Comparison of ENCODE assay signal across 1 cellular context in the genomic region with DNA sequence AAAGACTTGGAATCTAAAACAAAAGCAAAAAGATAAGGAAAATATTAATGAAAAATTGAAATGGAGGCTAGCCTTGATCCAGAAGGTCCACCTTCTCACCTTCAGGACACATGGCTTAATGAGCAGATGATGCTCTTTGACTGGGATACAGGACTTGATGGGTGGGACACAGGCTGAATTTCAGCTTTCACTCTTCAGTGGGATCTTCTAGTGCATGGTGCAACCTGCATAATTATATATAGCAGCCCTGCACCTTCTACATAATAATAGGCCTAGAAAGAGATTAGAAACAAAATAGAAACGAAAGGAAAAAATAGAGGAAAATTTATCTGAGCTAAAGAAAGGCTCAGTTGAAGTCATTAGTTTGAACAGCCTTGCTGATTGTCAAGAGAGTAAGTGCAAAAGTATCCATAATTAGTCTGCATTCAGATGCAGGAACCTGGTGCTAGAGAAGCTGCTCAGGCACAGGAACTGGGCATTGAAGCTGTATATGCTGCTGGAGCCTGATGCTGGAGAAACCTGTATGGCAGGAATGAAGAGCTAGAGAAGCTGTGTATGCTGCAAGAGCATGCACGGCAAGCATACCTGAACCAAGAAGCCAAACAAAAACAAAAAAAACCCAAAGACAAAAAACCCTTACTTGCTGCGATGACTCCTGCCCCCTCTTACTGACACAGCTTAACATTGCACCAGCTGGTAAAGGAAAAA.
A peak's percentile ranks its signal among the peaks of the same experiment; 100 is the strongest.
TF ChIP-seq lines count a peak whose summit lies in the region.

No MANE protein-coding gene starts in this region.

TF ChIP-seq in H1, 55 proteins besides CTCF, POLR2A, EP300 and RAD21 (continued from another document):
- peak; percentile 42; the same call in 1 of the 2 replicates for TF ChIP-seq TEAD4 (IDR thresholded peaks at IDR 0.05; ENCODE audit: low read depth, low read length)
- TF ChIP-seq SAP30 (IDR thresholded peaks at IDR 0.05; ENCODE audit: insufficient read depth, insufficient replicate concordance, low read length) = no peak
- peak; percentile 32; the same call in 1 of the 2 replicates for TF ChIP-seq YY1 (IDR thresholded peaks at IDR 0.05; ENCODE audit: low read depth, low read length)
- no peak for TF ChIP-seq TAF1 (IDR thresholded peaks at IDR 0.05; ENCODE audit: low read depth, low read length)
- TF ChIP-seq, protein P1, sequence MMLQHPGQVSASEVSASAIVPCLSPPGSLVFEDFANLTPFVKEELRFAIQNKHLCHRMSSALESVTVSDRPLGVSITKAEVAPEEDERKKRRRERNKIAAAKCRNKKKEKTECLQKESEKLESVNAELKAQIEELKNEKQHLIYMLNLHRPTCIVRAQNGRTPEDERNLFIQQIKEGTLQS (IDR thresholded peaks at IDR 0.05; ENCODE audit: insufficient read depth, low read depth, low read length) = no peak
- TF ChIP-seq POU5F1 (IDR thresholded peaks at IDR 0.05; ENCODE audit: low read depth, low read length) = 0 out of 2 replicates have a peak, but pooled peaks have one; percentile 22
- TF ChIP-seq GTF2F1 (IDR thresholded peaks at IDR 0.05; ENCODE audit: borderline replicate concordance, low read depth, low read length) = no peak
- no peak for TF ChIP-seq HDAC6 (IDR thresholded peaks at IDR 0.05; ENCODE audit: low read depth, low read length)
- TF ChIP-seq, protein P2, sequence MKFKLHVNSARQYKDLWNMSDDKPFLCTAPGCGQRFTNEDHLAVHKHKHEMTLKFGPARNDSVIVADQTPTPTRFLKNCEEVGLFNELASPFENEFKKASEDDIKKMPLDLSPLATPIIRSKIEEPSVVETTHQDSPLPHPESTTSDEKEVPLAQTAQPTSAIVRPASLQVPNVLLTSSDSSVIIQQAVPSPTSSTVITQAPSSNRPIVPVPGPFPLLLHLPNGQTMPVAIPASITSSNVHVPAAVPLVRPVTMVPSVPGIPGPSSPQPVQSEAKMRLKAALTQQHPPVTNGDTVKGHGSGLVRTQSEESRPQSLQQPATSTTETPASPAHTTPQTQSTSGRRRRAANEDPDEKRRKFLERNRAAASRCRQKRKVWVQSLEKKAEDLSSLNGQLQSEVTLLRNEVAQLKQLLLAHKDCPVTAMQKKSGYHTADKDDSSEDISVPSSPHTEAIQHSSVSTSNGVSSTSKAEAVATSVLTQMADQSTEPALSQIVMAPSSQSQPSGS (IDR thresholded peaks at IDR 0.05; ENCODE audit: low read length) = peak; percentile 58; the same call in 1 of the 2 replicates
